27 cellular contexts compared by ENCODE assay signal in the genomic region with DNA sequence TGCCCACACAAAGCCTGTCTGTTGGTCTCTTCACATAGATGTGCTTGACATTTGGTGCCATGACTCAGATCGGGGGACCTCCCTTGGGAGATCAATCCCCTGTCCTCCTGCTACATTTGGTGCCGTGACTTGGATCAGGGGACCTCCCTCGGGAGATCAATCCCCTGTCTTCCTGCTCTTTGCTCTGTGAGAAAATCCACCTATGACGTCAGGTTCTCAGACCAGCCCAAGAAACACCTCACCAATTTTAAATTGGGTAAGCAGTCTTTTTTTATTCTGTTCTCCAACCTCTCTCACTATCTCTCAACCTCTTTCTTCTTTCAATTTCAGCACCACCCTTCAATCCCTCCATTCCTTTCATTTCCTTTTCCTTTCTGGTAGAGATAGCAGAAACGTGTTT.
A peak's percentile ranks its signal among the peaks of the same experiment; 100 is the strongest.
DNase-seq lines count a peak whose midpoint lies in the region; ATAC-seq and TF ChIP-seq lines count a peak whose summit lies in the region.
"Had no signal": no experiment of that assay in that cellular context is flagged by ENCODE, and none has a peak within 500 bp of the region (broad histone marks: within the 10 kb centered on the region; RNA-seq: fewer than 3 reads in every experiment).

No MANE protein-coding gene starts in this region.

- peak overlapping the region; percentile 7 for H3K27ac Mint-ChIP-seq in activated naive CD8-positive, alpha-beta T cell treated with anti-CD3 and anti-CD28 coated beads for 36 hours
- H3K27ac Mint-ChIP-seq in activated naive CD8-positive, alpha-beta T cell treated with anti-CD3 and anti-CD28 coated beads, Interleukin-2, amount 50 U/mL, for 24 hours: no peak overlapping the region
- H3K27ac Mint-ChIP-seq: B cell; CD8-positive, alpha-beta T cell; GM23338; H9; HFFc6; IgD-negative memory B cell had no signal

- no peak overlapping the region for H3K9ac ChIP-seq in OCI-LY1 (ENCODE audit: low read length)

- no peaks in the 10 kb centered on the region for H3K79me2 ChIP-seq in OCI-LY1 (ENCODE audit: insufficient read depth, low read length)
- no peaks in the 10 kb centered on the region for H3K79me2 ChIP-seq in hepatocyte

- H3K9me3 ChIP-seq in OCI-LY1 (ENCODE audit: low read length) (no peaks in the 10 kb centered on the region), hepatocyte (ENCODE audit: low read depth) (no peaks in the 10 kb centered on the region), left lung (no peaks in the 10 kb centered on the region)

- H4K20me1 ChIP-seq in OCI-LY1 (ENCODE audit: insufficient read depth, low read length): no peaks in the 10 kb centered on the region
- no peaks in the 10 kb centered on the region for H4K20me1 ChIP-seq in hepatocyte (ENCODE audit: insufficient read depth, poor library complexity, severe bottlenecking)

- no peaks in the 10 kb centered on the region for H3K9me2 ChIP-seq in OCI-LY1 (ENCODE audit: low read depth, low read length)
- H3K9me2 ChIP-seq in hepatocyte (replicated peaks; ENCODE audit: insufficient read depth): no peaks in the 10 kb centered on the region

- H3K4me3 ChIP-seq in OCI-LY1 (ENCODE audit: low read depth, low read length, poor library complexity, severe bottlenecking) (no peak overlapping the region), hepatocyte (no peak overlapping the region), left lung (no peak overlapping the region)
- H3K4me3 ChIP-seq: GM23338, PC-9 had no signal

- DNase-seq in activated naive CD8-positive, alpha-beta T cell treated with anti-CD3 and anti-CD28 coated beads for 36 hours: no peak
- no peak for DNase-seq in activated naive CD8-positive, alpha-beta T cell treated with anti-CD3 and anti-CD28 coated beads, Interleukin-2, amount 50 U/mL, for 24 hours
- no peak for DNase-seq in hepatocyte (ENCODE audit: low spot score)
- no peak for DNase-seq in HPDE6-E6E7 (ENCODE audit: extremely low spot score)
- no peak for DNase-seq in left lung
- no peak for DNase-seq in DMS79 treated with DMSO at 0.1 percent for 48 hours (lab: John Stamatoyannopoulos, UW)
- DNase-seq: CD8-positive, alpha-beta T cell; DMS 273 treated with DMSO at 0.1 percent for 48 hours; DMS79; GF-D8; H9; HFFc6; NCI-H1092 treated with DMSO at 0.1 percent for 48 hours; NCI-H1436; NCI-H187; NCI-H2171 treated with DMSO at 0.1 percent for 48 hours; NCI-H345; NCI-H510A treated with DMSO at 0.1 percent for 48 hours; PC-9; SHP77 had no signal

- no peak for ATAC-seq in activated naive CD8-positive, alpha-beta T cell treated with anti-CD3 and anti-CD28 coated beads, Interleukin-2, amount 50 U/mL, for 24 hours
- ATAC-seq in HG02981 (IDR thresholded peaks at IDR 0.05; ENCODE audit: unreplicated experiment) (no peak), left lung (no peak)
- ATAC-seq: CD8-positive, alpha-beta T cell; GM23338 had no signal

- H3K4me1 ChIP-seq in OCI-LY1 (ENCODE audit: insufficient read depth, low read length, severe bottlenecking) (peaks cover 22% of the 10 kb centered on the region), hepatocyte (ENCODE audit: insufficient read depth) (peaks cover 10% of the 10 kb centered on the region), left lung (no peaks in the 10 kb centered on the region)

- H3K36me3 ChIP-seq in OCI-LY1 (ENCODE audit: insufficient read depth, low read length) (no peaks in the 10 kb centered on the region), hepatocyte (replicated peaks; ENCODE audit: insufficient read depth, low read depth) (no peaks in the 10 kb centered on the region), left lung (no peaks in the 10 kb centered on the region)

- no peak for TF ChIP-seq CTCF in OCI-LY1 (IDR thresholded peaks at IDR 0.05; ENCODE audit: low read length)
- TF ChIP-seq CTCF in hepatocyte (IDR thresholded peaks at IDR 0.05; ENCODE audit: poor library complexity): no peak
- no peak for TF ChIP-seq CTCF in left lung (IDR thresholded peaks at IDR 0.05)

- no peaks in the 10 kb centered on the region for H3K36me3 Mint-ChIP-seq in activated naive CD8-positive, alpha-beta T cell treated with anti-CD3 and anti-CD28 coated beads for 36 hours
- H3K36me3 Mint-ChIP-seq in activated naive CD8-positive, alpha-beta T cell treated with anti-CD3 and anti-CD28 coated beads, Interleukin-2, amount 50 U/mL, for 24 hours (ENCODE audit: low read depth): no peaks in the 10 kb centered on the region
- H3K36me3 Mint-ChIP-seq: CD8-positive, alpha-beta T cell; IgD-negative memory B cell had no signal

- H3K27ac ChIP-seq in OCI-LY1 (ENCODE audit: low read depth, low read length, poor library complexity, severe bottlenecking) (peak overlapping the region; percentile 91), hepatocyte (peak overlapping the region; percentile 77), left lung (no peak overlapping the region)
- H3K27ac ChIP-seq: 22Rv1, C4-2B, PC-9 had no signal

- H3K27me3 ChIP-seq in OCI-LY1 (ENCODE audit: insufficient read depth, low read length) (no peaks in the 10 kb centered on the region), hepatocyte (no peaks in the 10 kb centered on the region), left lung (peaks cover 0 to 7% of the 10 kb centered on the region in 2 donors)

- H3K4me2 ChIP-seq in OCI-LY1 (ENCODE audit: low read length) (no peak overlapping the region), hepatocyte (no peak overlapping the region)
- H3K4me2 ChIP-seq: PC-9 had no signal

- H3K27me3 Mint-ChIP-seq in activated naive CD8-positive, alpha-beta T cell treated with anti-CD3 and anti-CD28 coated beads for 36 hours: no peaks in the 10 kb centered on the region
- H3K27me3 Mint-ChIP-seq in activated naive CD8-positive, alpha-beta T cell treated with anti-CD3 and anti-CD28 coated beads, Interleukin-2, amount 50 U/mL, for 24 hours: no peaks in the 10 kb centered on the region
- H3K27me3 Mint-ChIP-seq: B cell, IgD-negative memory B cell had no signal

- intact Hi-C loops in left lung (cut with DNase I): no loop called here

- no peak overlapping the region for H2AFZ ChIP-seq in OCI-LY1 (ENCODE audit: low read length)
- H2AFZ ChIP-seq in hepatocyte: no peak overlapping the region
- H2AFZ ChIP-seq: GM23338, PC-9 had no signal

- H3F3A ChIP-seq in OCI-LY1 (ENCODE audit: insufficient read depth, low read length): no peaks in the 10 kb centered on the region

- H3K9me3 Mint-ChIP-seq in activated naive CD8-positive, alpha-beta T cell treated with anti-CD3 and anti-CD28 coated beads for 36 hours: peaks cover 12% of the 10 kb centered on the region
- peaks cover 14% of the 10 kb centered on the region for H3K9me3 Mint-ChIP-seq in activated naive CD8-positive, alpha-beta T cell treated with anti-CD3 and anti-CD28 coated beads, Interleukin-2, amount 50 U/mL, for 24 hours

- no peak overlapping the region for H3K4me3 Mint-ChIP-seq in activated naive CD8-positive, alpha-beta T cell treated with anti-CD3 and anti-CD28 coated beads for 36 hours
- H3K4me3 Mint-ChIP-seq in activated naive CD8-positive, alpha-beta T cell treated with anti-CD3 and anti-CD28 coated beads, Interleukin-2, amount 50 U/mL, for 24 hours: no peak overlapping the region
- H3K4me3 Mint-ChIP-seq: B cell; CD8-positive, alpha-beta T cell; GM23338; H9; HFFc6; IgD-negative memory B cell had no signal

- WGBS in hepatocyte (ENCODE audit: low lambda C conversion rate, missing lambda C conversion rate): 80% methylated on average over 5 of the region's 5 CpGs

- no peaks in the 10 kb centered on the region for H3K4me1 Mint-ChIP-seq in activated naive CD8-positive, alpha-beta T cell treated with anti-CD3 and anti-CD28 coated beads for 36 hours
- no peaks in the 10 kb centered on the region for H3K4me1 Mint-ChIP-seq in activated naive CD8-positive, alpha-beta T cell treated with anti-CD3 and anti-CD28 coated beads, Interleukin-2, amount 50 U/mL, for 24 hours

Comparison
In these comparisons a context has a peak if more than half of its experiments do, and no peak if none do; other contexts are left out.
1. H3K27ac ChIP-seq: peak in OCI-LY1 (single experiment) and hepatocyte (single experiment); none in left lung (0 of 2).